Comparison of ENCODE assay signal across 26 cellular contexts in genomic region chr14:95329941-95330340, GRCh38.
"Had no signal": no experiment of that assay in that cellular context is flagged by ENCODE, and none has a peak within 500 bp of the region (broad histone marks: within the 10 kb centered on the region; RNA-seq: fewer than 3 reads in every experiment).

No MANE protein-coding gene starts in this region.

- DNase-seq: activated CD4-positive, alpha-beta memory T cell treated with anti-CD3 and anti-CD28 coated beads, Interleukin-2, amount 10 ng/mL, durations not matched to agents 7 days and 5 days; activated CD4-positive, alpha-beta T cell treated with anti-CD3 and anti-CD28 coated beads, Interleukin-2, amount 50 U/mL, for 1 hour; activated CD4-positive, CD25-positive, alpha-beta regulatory T cell; activated CD8-positive, alpha-beta memory T cell treated with anti-CD3 and anti-CD28 coated beads, Interleukin-2, amount 50 U/mL, for 4 hours; activated naive CD4-positive, alpha-beta T cell; activated T-cell treated with anti-CD3 and anti-CD28 coated beads, Interleukin-2, amount 50 U/mL, for 1 hour; amniotic stem cell; brain microvascular endothelial cell; cerebellar nuclear complex; MG63; MV-4-11; NCI-H1105; NCI-H1436; NCI-H1694 treated with DMSO at 0.1 percent for 48 hours; NCI-H2081; NCI-H510A treated with DMSO at 0.1 percent for 48 hours; NCI-H69; PC-3; SHP77; T-helper 17 cell; T-helper 9 cell had no signal

- H3K27ac Mint-ChIP-seq: activated CD4-positive, alpha-beta memory T cell treated with anti-CD3 and anti-CD28 coated beads, Interleukin-2, amount 10 ng/mL, durations not matched to agents 7 days and 5 days; activated naive CD4-positive, alpha-beta T cell treated with anti-CD3 and anti-CD28 coated beads, Interleukin-2, amount 50 U/mL, for 24 hours; T-helper 17 cell had no signal

- H3K36me3 ChIP-seq: brain microvascular endothelial cell, cardiac muscle cell, MG63, SJSA1 had no signal

- H3K9me3 ChIP-seq: MG63, SJSA1 had no signal

- ATAC-seq: PC-3, SK-N-SH treated with all-trans-retinoic acid at 6 μM for 48 hours, T-helper 17 cell had no signal

- H3K4me1 ChIP-seq: SJSA1 had no signal

- H3K4me1 Mint-ChIP-seq: activated CD4-positive, alpha-beta memory T cell treated with anti-CD3 and anti-CD28 coated beads, Interleukin-2, amount 10 ng/mL, durations not matched to agents 7 days and 5 days; activated naive CD4-positive, alpha-beta T cell treated with anti-CD3 and anti-CD28 coated beads, Interleukin-2, amount 50 U/mL, for 24 hours had no signal

- H3K9me3 Mint-ChIP-seq: activated CD4-positive, alpha-beta memory T cell treated with anti-CD3 and anti-CD28 coated beads, Interleukin-2, amount 10 ng/mL, durations not matched to agents 7 days and 5 days; activated naive CD4-positive, alpha-beta T cell treated with anti-CD3 and anti-CD28 coated beads, Interleukin-2, amount 50 U/mL, for 24 hours had no signal

- H3K36me3 Mint-ChIP-seq: activated naive CD4-positive, alpha-beta T cell treated with anti-CD3 and anti-CD28 coated beads, Interleukin-2, amount 50 U/mL, for 24 hours had no signal

- H3K4me3 Mint-ChIP-seq: activated CD4-positive, alpha-beta memory T cell treated with anti-CD3 and anti-CD28 coated beads, Interleukin-2, amount 10 ng/mL, durations not matched to agents 7 days and 5 days; activated naive CD4-positive, alpha-beta T cell treated with anti-CD3 and anti-CD28 coated beads, Interleukin-2, amount 50 U/mL, for 24 hours; T-helper 17 cell had no signal

- H3K27me3 ChIP-seq: brain microvascular endothelial cell, cardiac muscle cell, MG63, SJSA1 had no signal

- H3K27me3 Mint-ChIP-seq: activated naive CD4-positive, alpha-beta T cell treated with anti-CD3 and anti-CD28 coated beads, Interleukin-2, amount 50 U/mL, for 24 hours had no signal

- H3K4me3 ChIP-seq: cardiac muscle cell, MG63, SJSA1 had no signal

- H3K27ac ChIP-seq: brain microvascular endothelial cell, cardiac muscle cell, KMS-11, SJSA1 had no signal
